Comparison of ENCODE assay signal across 8 cellular contexts in the genomic region with DNA sequence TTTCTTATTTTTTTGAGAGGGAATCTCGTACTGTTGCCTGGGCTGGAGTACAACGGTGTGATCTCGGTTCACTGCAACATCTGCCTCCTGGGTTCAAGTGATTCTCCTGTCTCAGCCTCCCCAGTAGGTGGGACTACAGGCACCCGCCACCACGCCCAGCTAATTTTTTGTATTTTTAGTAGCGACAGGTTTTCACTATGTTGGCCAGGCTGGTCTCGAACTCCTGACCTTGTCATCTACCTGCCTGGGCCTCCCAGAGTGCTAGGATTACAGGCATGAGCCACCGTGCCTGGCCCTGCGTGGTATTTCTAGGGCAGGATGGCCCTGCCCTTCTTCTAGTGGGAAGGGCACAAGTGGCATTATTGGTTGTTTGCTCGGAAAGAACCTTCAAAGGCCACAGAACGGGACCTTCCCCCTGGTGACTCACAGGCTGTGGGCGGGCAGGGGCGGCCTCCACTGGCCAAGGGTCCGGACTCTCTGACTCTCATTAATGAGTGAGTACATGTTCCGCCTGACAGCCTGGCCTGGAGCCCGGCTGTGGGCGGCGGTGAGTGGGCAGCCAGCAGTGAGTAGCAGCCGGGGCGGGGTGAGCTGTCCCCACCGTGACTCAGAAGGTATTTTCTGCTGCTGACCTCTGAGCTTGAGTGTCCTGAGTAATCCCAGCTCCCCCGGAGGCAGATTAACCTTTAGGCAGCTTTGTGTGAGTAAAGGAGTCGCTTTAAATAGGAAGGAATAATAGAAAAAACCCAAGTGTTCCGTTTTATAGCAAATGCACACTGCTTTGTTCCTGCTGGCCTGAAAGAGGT. TPM values are rescaled to one million over a fixed set of nuclear protein-coding genes. Genes with fewer than 3 reads are reported as not detected.
DNase-seq lines count a peak whose midpoint lies in the region; ATAC-seq and TF ChIP-seq lines count a peak whose summit lies in the region.

No MANE protein-coding gene starts in this region.

- CTCF ChIA-PET in PC-9 (lab: Charles Lee) = interaction anchor here (0.6 kb wide), 1 partner anchor 14 kb away, joined by 3 read pairs; no protein-coding TSS in a partner anchor

- 83% methylated on average over 24 of the region's 24 CpGs for WGBS in thymus

- H4K20me1 ChIP-seq in PC-9 (ENCODE audit: insufficient read depth) = peaks cover 23% of the 10 kb centered on the region

- peaks cover 88% of the 10 kb centered on the region for H3K79me2 ChIP-seq in PC-9 (ENCODE audit: low read depth)

- TF ChIP-seq CTCF in PC-9 (conservative IDR thresholded peaks at IDR 0.05) = no peak
- TF ChIP-seq CTCF in foreskin keratinocyte (conservative IDR thresholded peaks at IDR 0.05) = no peak

- H3K4me1 ChIP-seq in PC-9 (replicated peaks; ENCODE audit: insufficient read depth) (peaks cover 24% of the 10 kb centered on the region), foreskin keratinocyte (peaks cover 17% of the 10 kb centered on the region), thymus (ENCODE audit: control insufficient read depth, insufficient read depth, low read length) (peaks cover 10% of the 10 kb centered on the region)

- POLR2A ChIA-PET in PC-9 (lab: Charles Lee; ENCODE audit: unreplicated experiment) = no interaction called here

- peak overlapping the region; percentile 64 for H3K27ac ChIP-seq in PC-9
- no peak overlapping the region for H3K27ac ChIP-seq in foreskin keratinocyte
- H3K27ac ChIP-seq in thymus (ENCODE audit: low read depth) = peak overlapping the region; percentile 36

- ATAC-seq in HG02981 (IDR thresholded peaks at IDR 0.05; ENCODE audit: unreplicated experiment) (peak; percentile 41), foreskin keratinocyte (peak; percentile 83)

- BruUV-seq in PC-9 (replicated peaks; lab: Mats Ljungman, UMichigan) = TSS peak; percentile 96

- peaks cover 15% of the 10 kb centered on the region; the same call in 1 of the 2 replicates for H3F3A ChIP-seq in PC-9 (ENCODE audit: insufficient read depth, low read depth)

- H3K36me3 ChIP-seq in PC-9 (ENCODE audit: low read depth) = no peaks in the 10 kb centered on the region
- H3K36me3 ChIP-seq in thymus (ENCODE audit: control insufficient read depth, insufficient read depth) = peaks cover 6% of the 10 kb centered on the region

- DNase-seq in stimulated activated naive CD4-positive, alpha-beta T cell treated with Interleukin-2 at 50 U/mL for 16 hours (lab: John Stamatoyannopoulos, UW) = peak; percentile 83
- DNase-seq in stimulated activated naive CD4-positive, alpha-beta T cell (lab: John Stamatoyannopoulos, UW) = no peak
- peak; percentile 95 to 96 for DNase-seq in PC-9
- DNase-seq in activated effector memory CD4-positive, alpha-beta T cell treated with Interleukin-2 at 50 U/mL for 16 hours = peak; percentile 19
- DNase-seq in foreskin keratinocyte = peak; percentile 77 to 91
- DNase-seq in occipital lobe (lab: John Stamatoyannopoulos, UW) = peak; percentile 88

- H3K27me3 ChIP-seq in PC-9 (ENCODE audit: insufficient read depth, low read depth) = no peaks in the 10 kb centered on the region
- H3K27me3 ChIP-seq in foreskin keratinocyte = no peaks in the 10 kb centered on the region
- no peaks in the 10 kb centered on the region for H3K27me3 ChIP-seq in thymus (ENCODE audit: control insufficient read depth, insufficient read depth)

- H2AFZ ChIP-seq in PC-9 = no peak overlapping the region

- H3K9me2 ChIP-seq in PC-9 (ENCODE audit: insufficient read depth) = no peaks in the 10 kb centered on the region

- intact Hi-C loops in PC-9 (cut with micrococcal nuclease; ENCODE audit: unreplicated experiment) = no loop called here

- H3K4me2 ChIP-seq in PC-9 = peak overlapping the region; percentile 73

- 0 out of 2 replicates have a peak overlapping the region, but pooled peaks have one; percentile 31 for H3K4me3 ChIP-seq in PC-9
- H3K4me3 ChIP-seq in thymus (ENCODE audit: low read length) = no peak overlapping the region

- H3K9me3 ChIP-seq in PC-9 (ENCODE audit: insufficient read depth, low read depth) (no peaks in the 10 kb centered on the region), thymus (ENCODE audit: control insufficient read depth) (no peaks in the 10 kb centered on the region)

RNA-seq across cellular contexts. Expression of a gene that starts 5.1 kb away (rescaled TPM):
- total RNA-seq in PC-9 (2021) (16.0 and 23.9 TPM in 2 replicates), foreskin keratinocyte (8.4 and 10.7 TPM in 2 replicates), occipital lobe (4.7 TPM)
- polyA plus RNA-seq in foreskin keratinocyte (4.9 and 5.6 TPM in 2 replicates), thymus (9.9 TPM)

RNA-seq across cellular contexts. Expression of a gene that starts 17.5 kb away (rescaled TPM):
- total RNA-seq in PC-9 (2021) = 75.5 and 87.2 TPM in 2 replicates
- 123 and 138 TPM in 2 replicates for total RNA-seq in foreskin keratinocyte
- 78.5 and 81.7 TPM in 2 replicates for polyA plus RNA-seq in foreskin keratinocyte
- 64.3 TPM for total RNA-seq in occipital lobe
- 80.1 TPM for polyA plus RNA-seq in thymus

Comparison
In these comparisons a context has a peak if more than half of its experiments do, and no peak if none do; other contexts are left out.
1. DNase-seq: peak in stimulated activated naive CD4-positive, alpha-beta T cell treated with Interleukin-2 at 50 U/mL for 16 hours (single experiment), PC-9 (2 of 2), activated effector memory CD4-positive, alpha-beta T cell treated with Interleukin-2 at 50 U/mL for 16 hours (single experiment), foreskin keratinocyte (2 of 2) and occipital lobe (single experiment); none in stimulated activated naive CD4-positive, alpha-beta T cell (0 of 6).